Comparison of ENCODE assay signal across 8 cellular contexts in genomic region chr3:72887723-72888545, GRCh38. TPM values are rescaled to one million over a fixed set of nuclear protein-coding genes. Genes with fewer than 3 reads are reported as not detected.
DNase-seq lines count a peak whose midpoint lies in the region; ATAC-seq lines count a peak whose summit lies in the region.

GXYLT2 (plus strand) TSS chr3:72888046; CDS start chr3:72888234, 188 bp downstream.

- H3K4me1 ChIP-seq in muscle layer of colon (ENCODE audit: insufficient read depth, low read length) (peaks cover 15% of the 10 kb centered on the region), subcutaneous abdominal adipose tissue (ENCODE audit: control insufficient read depth in 5 of 5, insufficient read depth in 5 of 5, low read length in 5 of 5) (peaks cover 3 to 56% (median 39%) of the 10 kb centered on the region in 5 donors)

- H3K4me3 ChIP-seq in muscle layer of colon (ENCODE audit: low read depth in 1 of 2, low read length in 2 of 2): peak within 1 kb of the TSS; percentile 46 to 50
- peak within 1 kb of the TSS; percentile 56 to 80 (median 73) for H3K4me3 ChIP-seq in subcutaneous abdominal adipose tissue (ENCODE audit: low read depth in 1 of 5, low read length in 5 of 5)

- DNase-seq in GDM1 (lab: John Stamatoyannopoulos, UW): peak; percentile 23
- DNase-seq in NCI-H460 (ENCODE audit: extremely low read depth, low read depth): peak; percentile 29
- DNase-seq in activated CD8-positive, alpha-beta memory T cell treated with anti-CD3 and anti-CD28 coated beads, Interleukin-2, amount 50 U/mL, for 1 hour (ENCODE audit: extremely low read depth): peak; percentile 0
- DNase-seq in fibroblast of gingiva (ENCODE audit: low read depth): peak; percentile 67
- DNase-seq in T-helper 9 cell: no peak

- H3K27ac ChIP-seq in muscle layer of colon (ENCODE audit: low read depth, low read length): peak within 1 kb of the TSS; percentile 49
- H3K27ac ChIP-seq in subcutaneous abdominal adipose tissue (ENCODE audit: low read depth, low read length): peak within 1 kb of the TSS; percentile 71

- ATAC-seq in HG02759 (IDR thresholded peaks at IDR 0.05; ENCODE audit: unreplicated experiment): peak; percentile 87

- H3K9ac ChIP-seq in muscle layer of colon (ENCODE audit: low read length): no peak within 1 kb of the TSS
- peak within 1 kb of the TSS in 4 of 5 donors; percentile 24 to 69 (median 58) for H3K9ac ChIP-seq in subcutaneous abdominal adipose tissue (ENCODE audit: low read length in 5 of 5)

- H3K36me3 ChIP-seq in muscle layer of colon (ENCODE audit: insufficient read depth, low read length) (no peaks in the 10 kb centered on the region), subcutaneous abdominal adipose tissue (ENCODE audit: control insufficient read depth in 5 of 5, insufficient read depth in 5 of 5, low read length in 5 of 5) (no peaks in the 10 kb centered on the region)

- H3K27me3 ChIP-seq in muscle layer of colon (ENCODE audit: control insufficient read depth in 1 of 2, insufficient read depth in 2 of 2, low read length in 2 of 2) (no peaks in the 10 kb centered on the region), subcutaneous abdominal adipose tissue (ENCODE audit: control insufficient read depth in 5 of 5, insufficient read depth in 4 of 5, low read length in 5 of 5) (peaks cover 0 to 5% (median 3%) of the 10 kb centered on the region in 5 donors)

- no peaks in the 10 kb centered on the region for H3K9me3 ChIP-seq in muscle layer of colon (ENCODE audit: low read length)
- peaks cover 0 to 3% (median 0%) of the 10 kb centered on the region in 5 donors for H3K9me3 ChIP-seq in subcutaneous abdominal adipose tissue (ENCODE audit: control insufficient read depth in 5 of 5, low read length in 5 of 5)

RNA-seq across cellular contexts. Expression of gene GXYLT2, which starts in this region (rescaled TPM):
- 4.3 and 6.5 TPM in 2 replicates for total RNA-seq in NCI-H460 (2014; rRNA removed; shearing (Covaris generic))
- polyA plus RNA-seq in NCI-H460 (2014; cell fraction: nucleus; rRNA removed): 0.14 and 3.0 TPM in 2 replicates
